In the genomic region with DNA sequence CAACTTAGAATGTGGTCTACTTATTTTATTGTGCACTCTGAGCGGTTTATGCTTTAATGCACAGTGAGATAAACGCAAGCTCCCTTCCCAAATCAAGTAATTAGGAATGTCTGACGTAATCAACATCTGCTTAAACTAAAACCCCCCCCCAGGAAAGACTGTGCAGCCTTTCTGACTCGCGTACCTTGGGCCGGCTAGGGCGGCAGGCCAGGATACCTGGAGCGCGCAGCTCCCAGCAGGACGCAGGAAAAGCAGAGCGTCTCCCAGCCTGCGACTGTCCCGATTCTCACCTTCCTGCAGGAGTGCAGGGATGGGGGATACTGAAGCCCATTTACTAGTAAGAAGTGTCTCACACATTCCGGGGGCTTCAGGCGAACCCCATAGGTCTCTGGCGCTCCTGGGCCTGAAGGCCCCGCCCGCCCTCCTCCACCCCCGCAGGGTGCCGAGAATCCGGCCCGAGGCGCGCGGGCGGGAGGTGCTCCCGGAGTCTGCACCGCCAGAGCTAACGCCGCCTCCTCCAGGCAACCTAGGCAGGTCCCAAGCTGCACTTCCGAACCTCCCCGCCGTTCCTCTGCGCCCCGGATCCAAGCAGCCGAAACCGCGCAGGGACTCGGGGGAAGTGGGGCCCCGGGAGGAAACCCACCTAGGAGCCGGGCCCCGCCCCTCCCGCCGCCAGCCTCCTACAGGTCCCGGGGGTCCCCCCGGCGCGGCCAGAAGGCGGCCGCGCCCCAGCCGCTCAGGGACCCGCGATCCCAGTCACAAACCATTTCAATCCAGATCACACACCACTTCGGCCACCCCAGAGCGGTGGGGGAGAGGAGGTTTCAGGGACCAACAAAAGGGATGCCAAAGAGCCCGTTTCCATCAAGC, we compare ENCODE assay signal across 8 cellular contexts. TPM values are rescaled to one million over a fixed set of nuclear protein-coding genes. Genes with fewer than 3 reads are reported as not detected.
DNase-seq lines count a peak whose midpoint lies in the region; ATAC-seq and TF ChIP-seq lines count a peak whose summit lies in the region.

No MANE protein-coding gene starts in this region.

- H3K4me1 ChIP-seq in mesendoderm (ENCODE audit: control insufficient read depth, low read depth, low read length) = peaks cover 19% of the 10 kb centered on the region
- peaks cover 14% of the 10 kb centered on the region for H3K4me1 ChIP-seq in upper lobe of right lung

- H4K5ac ChIP-seq in mesendoderm (ENCODE audit: low read length) = no peak overlapping the region

- peaks cover 5% of the 10 kb centered on the region for H3K79me1 ChIP-seq in mesendoderm (ENCODE audit: low read length)

- H3K23ac ChIP-seq in mesendoderm (ENCODE audit: low read length) = peak overlapping the region; percentile 72

- H3K79me2 ChIP-seq in mesendoderm (ENCODE audit: control insufficient read depth, insufficient read depth, low read length) = peaks cover 55% of the 10 kb centered on the region

- no peaks in the 10 kb centered on the region for H3K9me3 Mint-ChIP-seq in activated CD4-positive, alpha-beta T cell treated with anti-CD3 and anti-CD28 coated beads for 36 hours (ENCODE audit: low read depth)

- no peak overlapping the region for H3K27ac Mint-ChIP-seq in activated CD4-positive, alpha-beta T cell treated with anti-CD3 and anti-CD28 coated beads for 36 hours

- H3K36me3 Mint-ChIP-seq in activated CD4-positive, alpha-beta T cell treated with anti-CD3 and anti-CD28 coated beads for 36 hours (ENCODE audit: low read depth) = peaks cover 2% of the 10 kb centered on the region

- peak overlapping the region; percentile 94 for H3K9ac ChIP-seq in mesendoderm (ENCODE audit: low read length)

- peaks cover 4% of the 10 kb centered on the region for H3K4me1 Mint-ChIP-seq in activated CD4-positive, alpha-beta T cell treated with anti-CD3 and anti-CD28 coated beads for 36 hours

- ATAC-seq in activated CD4-positive, alpha-beta T cell treated with anti-CD3 and anti-CD28 coated beads for 36 hours = peak; percentile 74
- peak; percentile 71 for ATAC-seq in upper lobe of right lung
- ATAC-seq in HG03354 (IDR thresholded peaks at IDR 0.05; ENCODE audit: poor library complexity, severe bottlenecking, unreplicated experiment) = no peak

- no peak overlapping the region for H2AK5ac ChIP-seq in mesendoderm (ENCODE audit: low read length)

- H3K4me3 ChIP-seq in mesendoderm (ENCODE audit: low read length) (peak overlapping the region; percentile 84), upper lobe of right lung (peak overlapping the region; percentile 51)

- peaks cover 64% of the 10 kb centered on the region for H3K27me3 Mint-ChIP-seq in activated CD4-positive, alpha-beta T cell treated with anti-CD3 and anti-CD28 coated beads for 36 hours

- no CpG with 5 or more reads among the region's 57 CpGs for WGBS in mesendoderm (ENCODE audit: extremely low coverage, insufficient coverage, low lambda C conversion rate)

- H2BK120ac ChIP-seq in mesendoderm (ENCODE audit: low read depth, low read length) = peak overlapping the region; percentile 96

- POLR2A ChIA-PET in activated CD4-positive, alpha-beta T cell treated with anti-CD3 and anti-CD28 coated beads for 36 hours (lab: Charles Lee) = interaction anchor here (0.6 kb wide), 1 partner anchor 348 kb away, joined by 3 read pairs; no protein-coding TSS in a partner anchor

- DNase-seq in activated CD4-positive, alpha-beta T cell treated with anti-CD3 and anti-CD28 coated beads for 36 hours = peak; percentile 66
- DNase-seq in activated CD4-positive, alpha-beta T cell treated with anti-CD3 and anti-CD28 coated beads for 1 hour = no peak
- peak; percentile 58 to 70 for DNase-seq in SHP77 (lab: John Stamatoyannopoulos, UW)
- DNase-seq in ecto neural progenitor cell (ENCODE audit: low spot score) = peak; percentile 86
- DNase-seq in mesendoderm = peak; percentile 89
- DNase-seq in upper lobe of right lung = peak; percentile 76
- no peak for DNase-seq in amygdala (lab: John Stamatoyannopoulos, UW)

- H3K4ac ChIP-seq in mesendoderm (ENCODE audit: low read depth, low read length) = peak overlapping the region; percentile 99

- peak overlapping the region; percentile 98 for H4K8ac ChIP-seq in mesendoderm (ENCODE audit: low read depth, low read length)

- no peak overlapping the region for H3K4me3 Mint-ChIP-seq in activated CD4-positive, alpha-beta T cell treated with anti-CD3 and anti-CD28 coated beads for 36 hours

- no peaks in the 10 kb centered on the region for H3K9me3 ChIP-seq in upper lobe of right lung

- intact Hi-C loops in activated CD4-positive, alpha-beta T cell treated with anti-CD3 and anti-CD28 coated beads for 36 hours (cut with DNase I, micrococcal nuclease) = loop anchor here in 1 of 2 experiments (5.0 kb wide), 1 partner anchor 171 kb away; no protein-coding TSS in a partner anchor
- intact Hi-C loops in upper lobe of right lung (cut with DNase I) = no loop called here

- H2BK5ac ChIP-seq in mesendoderm (ENCODE audit: low read length) = peak overlapping the region; percentile 87

- CTCF ChIA-PET in activated CD4-positive, alpha-beta T cell treated with anti-CD3 and anti-CD28 coated beads for 36 hours (lab: Charles Lee) = interaction anchor here (0.6 to 0.7 kb wide), 3 partner anchors 107 to 853 kb away, joined by 3 to 5 read pairs (median 3); no protein-coding TSS in a partner anchor

- peak overlapping the region; percentile 94 for H3K27ac ChIP-seq in mesendoderm (ENCODE audit: low read depth, low read length)
- H3K27ac ChIP-seq in upper lobe of right lung = peak overlapping the region; percentile 63

- H3K56ac ChIP-seq in mesendoderm (ENCODE audit: low read length) = peak overlapping the region; percentile 97

- peak overlapping the region; percentile 42 for H3K4me2 ChIP-seq in mesendoderm (ENCODE audit: low read length)

- H2BK15ac ChIP-seq in mesendoderm (replicated peaks; ENCODE audit: low read depth) = peak overlapping the region; percentile 21

- H3K27me3 ChIP-seq in mesendoderm (ENCODE audit: insufficient read depth, low read length, poor library complexity) (no peaks in the 10 kb centered on the region), upper lobe of right lung (peaks cover 70% of the 10 kb centered on the region)

- no peaks in the 10 kb centered on the region for H3K36me3 ChIP-seq in mesendoderm (ENCODE audit: control insufficient read depth, insufficient read depth, low read length)
- H3K36me3 ChIP-seq in upper lobe of right lung = no peaks in the 10 kb centered on the region

- H3K18ac ChIP-seq in mesendoderm (ENCODE audit: low read length) = peak overlapping the region; percentile 100

- peak; percentile 18 for TF ChIP-seq CTCF in upper lobe of right lung (IDR thresholded peaks at IDR 0.05)

RNA-seq across cellular contexts. Expression of a gene that starts 1.4 kb away (rescaled TPM):
- not detected for total RNA-seq in activated CD4-positive, alpha-beta T cell treated with anti-CD3 and anti-CD28 coated beads for 36 hours
- 24.3 TPM for polyA plus RNA-seq in mesendoderm (2013, experiment 1 of 2)
- 22.3 TPM for polyA plus RNA-seq in mesendoderm (2013, experiment 2 of 2)
- total RNA-seq in upper lobe of right lung = 5.5 TPM

Comparison
In these comparisons a context has a peak if more than half of its experiments do, and no peak if none do; other contexts are left out.
1. DNase-seq: peak in activated CD4-positive, alpha-beta T cell treated with anti-CD3 and anti-CD28 coated beads for 36 hours (single experiment), SHP77 (2 of 2), ecto neural progenitor cell (single experiment), mesendoderm (single experiment) and upper lobe of right lung (single experiment); none in activated CD4-positive, alpha-beta T cell treated with anti-CD3 and anti-CD28 coated beads for 1 hour (single experiment) and amygdala (0 of 56).